ENCODE assay signal across 20 cellular contexts in the genomic region with DNA sequence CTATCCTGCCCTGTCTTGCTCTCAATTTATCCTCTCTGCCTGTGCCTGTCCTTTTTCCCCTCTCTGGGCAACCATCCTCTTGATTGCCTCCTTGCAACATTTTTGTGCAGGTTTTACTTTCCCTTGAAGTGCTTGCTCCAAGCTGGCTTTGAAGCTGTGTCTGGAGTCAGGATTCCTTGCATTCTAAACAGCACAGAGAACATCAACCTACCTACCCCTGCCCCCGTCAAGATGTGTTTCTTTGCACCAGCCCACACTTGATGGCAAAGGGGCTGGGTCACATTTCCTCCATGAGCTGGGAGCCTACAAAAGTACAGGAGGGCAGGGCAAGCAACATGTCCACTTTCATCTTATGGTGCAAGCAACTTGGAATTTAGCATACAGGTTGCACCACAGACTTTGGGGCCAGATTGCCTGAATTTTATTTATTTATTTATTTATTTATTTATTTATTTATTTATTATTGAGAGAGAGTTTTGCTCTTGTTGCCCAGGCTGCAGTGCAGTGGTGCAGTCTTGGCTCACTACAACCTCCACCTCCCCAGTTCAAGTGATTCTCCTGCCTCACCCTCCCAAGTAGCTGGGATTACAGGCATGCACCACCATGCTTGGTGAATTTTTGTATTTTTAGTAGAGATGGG.
"Had no signal": no experiment of that assay in that cellular context is flagged by ENCODE, and none has a peak within 500 bp of the region (broad histone marks: within the 10 kb centered on the region; RNA-seq: fewer than 3 reads in every experiment).

No MANE protein-coding gene starts in this region.

- H3K9me3 ChIP-seq: lower lobe of right lung, mucosa of descending colon, right atrium auricular region, suprapubic skin, transverse colon, upper lobe of right lung, uterus had no signal

- H3K79me2 ChIP-seq: parathyroid adenoma had no signal

- H3K4me3 ChIP-seq: dorsolateral prefrontal cortex, lower lobe of right lung, mucosa of descending colon, right atrium auricular region, smooth muscle cell, suprapubic skin, transverse colon, upper lobe of right lung, uterus had no signal

- H3K9ac ChIP-seq: parathyroid adenoma had no signal

- DNase-seq: dorsolateral prefrontal cortex; effector CD4-positive, alpha-beta T cell; head of caudate nucleus; left ventricle myocardium superior; lower lobe of right lung; mucosa of descending colon; naive B cell; stimulated activated CD4-positive, alpha-beta T cell treated with anti-CD3 and anti-CD28 coated beads, Interleukin-12 subunit alpha, Interleukin-12 subunit beta, amount 100 ng/mL, for 4 hours; stimulated activated CD4-positive, alpha-beta T cell treated with anti-CD3 and anti-CD28 coated beads, Interleukin-1b, Interleukin-23, amount 100 ng/mL, for 48 hours; stimulated activated CD4-positive, alpha-beta T cell treated with anti-CD3 and anti-CD28 coated beads, Interleukin-4, amount 100 ng/mL, for 1 hour; stimulated activated CD8-positive, alpha-beta memory T cell treated with anti-CD3 and anti-CD28 coated beads, Interleukin-4, amount 100 ng/mL, for 48 hours; stimulated activated naive CD4-positive, alpha-beta T cell; stimulated activated naive CD8-positive, alpha-beta T cell treated with anti-CD3 and anti-CD28 coated beads, Interleukin-15, amount 100 ng/mL, for 72 hours; transverse colon; upper lobe of right lung; uterus had no signal

- H3K27ac ChIP-seq: dorsolateral prefrontal cortex, lower lobe of right lung, parathyroid adenoma, right atrium auricular region, suprapubic skin, transverse colon, upper lobe of right lung, uterus had no signal

- H3K4me1 ChIP-seq: lower lobe of right lung, parathyroid adenoma, right atrium auricular region, suprapubic skin, transverse colon, upper lobe of right lung, uterus had no signal

- H3K4me2 ChIP-seq: smooth muscle cell had no signal

- H3K36me3 ChIP-seq: lower lobe of right lung, right atrium auricular region, suprapubic skin, transverse colon, upper lobe of right lung, uterus had no signal

- H3K27me3 ChIP-seq: dorsolateral prefrontal cortex, right atrium auricular region, suprapubic skin, transverse colon, upper lobe of right lung, uterus had no signal
